11 cellular contexts compared by ENCODE assay signal in the genomic region with DNA sequence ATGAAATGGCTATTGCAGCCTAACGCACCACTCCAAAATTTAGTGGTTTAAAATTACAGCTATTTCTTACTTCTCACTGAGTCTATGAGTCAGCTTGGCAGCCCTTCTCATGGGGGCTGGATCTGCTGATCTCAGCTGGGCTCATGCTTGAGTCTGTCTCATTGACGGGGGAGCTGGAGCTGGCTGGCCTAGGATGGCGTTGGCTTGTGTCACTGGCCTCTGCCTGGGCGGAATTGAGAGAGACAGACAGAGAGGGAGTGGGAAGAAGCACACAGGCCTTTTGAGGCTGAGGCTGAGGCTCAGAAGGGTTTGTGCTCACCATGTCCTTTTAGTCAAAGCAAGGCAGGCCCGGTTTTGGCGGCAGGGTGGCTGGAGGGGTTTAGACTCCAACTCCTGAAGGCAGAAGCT.
A peak's percentile ranks its signal among the peaks of the same experiment; 100 is the strongest.
DNase-seq lines count a peak whose midpoint lies in the region; ATAC-seq and TF ChIP-seq lines count a peak whose summit lies in the region.
"Had no signal": no experiment of that assay in that cellular context is flagged by ENCODE, and none has a peak within 500 bp of the region (broad histone marks: within the 10 kb centered on the region; RNA-seq: fewer than 3 reads in every experiment).

No MANE protein-coding gene starts in this region.

- H3K27me3 Mint-ChIP-seq in nephron progenitor cell (ENCODE audit: low read depth, poor library complexity), result peaks cover 15% of the 10 kb centered on the region
- H3K27me3 Mint-ChIP-seq: activated naive CD8-positive, alpha-beta T cell treated with anti-CD3 and anti-CD28 coated beads, Interleukin-2, amount 10 ng/mL, durations not matched to agents 7 days and 5 days had no signal

- H3K4me3 Mint-ChIP-seq in nephron progenitor cell, result no peak overlapping the region
- H3K4me3 Mint-ChIP-seq: activated naive CD8-positive, alpha-beta T cell treated with anti-CD3 and anti-CD28 coated beads, Interleukin-2, amount 10 ng/mL, durations not matched to agents 7 days and 5 days had no signal

- H3K4me1 Mint-ChIP-seq in nephron progenitor cell, result peaks cover 31% of the 10 kb centered on the region
- H3K4me1 Mint-ChIP-seq: activated naive CD8-positive, alpha-beta T cell treated with anti-CD3 and anti-CD28 coated beads, Interleukin-2, amount 10 ng/mL, durations not matched to agents 7 days and 5 days had no signal

- peak; percentile 89 for DNase-seq in DMS79 treated with DMSO at 0.1 percent for 48 hours (lab: John Stamatoyannopoulos, UW)
- peak; percentile 78 for DNase-seq in RKO (ENCODE audit: low spot score)
- peak; percentile 10 for DNase-seq in foreskin fibroblast
- DNase-seq in nephron progenitor cell, result no peak
- no peak for DNase-seq in GM19240 (ENCODE audit: insufficient read length, low spot score)
- DNase-seq in 8988T, result no peak
- DNase-seq: activated naive CD8-positive, alpha-beta T cell treated with anti-CD3 and anti-CD28 coated beads, Interleukin-2, amount 10 ng/mL, durations not matched to agents 7 days and 5 days; NCI-H1417 treated with DMSO at 0.1 percent for 48 hours; T1000 had no signal

- ATAC-seq in GM18498 (IDR thresholded peaks at IDR 0.05; ENCODE audit: unreplicated experiment) (no peak), GM21737 (IDR thresholded peaks at IDR 0.05; ENCODE audit: unreplicated experiment) (no peak)

- TF ChIP-seq CTCF in foreskin fibroblast (IDR thresholded peaks at IDR 0.05; ENCODE audit: low read depth, low read length) (no peak), nephron progenitor cell (IDR thresholded peaks at IDR 0.05) (no peak)

- H3K36me3 Mint-ChIP-seq in nephron progenitor cell (ENCODE audit: low read depth), result no peaks in the 10 kb centered on the region
- H3K36me3 Mint-ChIP-seq: activated naive CD8-positive, alpha-beta T cell treated with anti-CD3 and anti-CD28 coated beads, Interleukin-2, amount 10 ng/mL, durations not matched to agents 7 days and 5 days had no signal

- H3K9me3 Mint-ChIP-seq in nephron progenitor cell, result peaks cover 8% of the 10 kb centered on the region
- H3K9me3 Mint-ChIP-seq: activated naive CD8-positive, alpha-beta T cell treated with anti-CD3 and anti-CD28 coated beads, Interleukin-2, amount 10 ng/mL, durations not matched to agents 7 days and 5 days had no signal

- no peak overlapping the region for H3K4me3 ChIP-seq in foreskin fibroblast (ENCODE audit: low read depth in 1 of 2, low read length in 2 of 2)

- H3K27ac Mint-ChIP-seq in nephron progenitor cell, result peak overlapping the region; percentile 58
- H3K27ac Mint-ChIP-seq: activated naive CD8-positive, alpha-beta T cell treated with anti-CD3 and anti-CD28 coated beads, Interleukin-2, amount 10 ng/mL, durations not matched to agents 7 days and 5 days had no signal

Comparison
In these comparisons a context has a peak if more than half of its experiments do, and no peak if none do; other contexts are left out.
1. DNase-seq: peak in DMS79 treated with DMSO at 0.1 percent for 48 hours (single experiment), RKO (single experiment) and foreskin fibroblast (2 of 2); none in nephron progenitor cell (single experiment), GM19240 (single experiment) and 8988T (single experiment).